10 cellular contexts compared by ENCODE assay signal in the genomic region with DNA sequence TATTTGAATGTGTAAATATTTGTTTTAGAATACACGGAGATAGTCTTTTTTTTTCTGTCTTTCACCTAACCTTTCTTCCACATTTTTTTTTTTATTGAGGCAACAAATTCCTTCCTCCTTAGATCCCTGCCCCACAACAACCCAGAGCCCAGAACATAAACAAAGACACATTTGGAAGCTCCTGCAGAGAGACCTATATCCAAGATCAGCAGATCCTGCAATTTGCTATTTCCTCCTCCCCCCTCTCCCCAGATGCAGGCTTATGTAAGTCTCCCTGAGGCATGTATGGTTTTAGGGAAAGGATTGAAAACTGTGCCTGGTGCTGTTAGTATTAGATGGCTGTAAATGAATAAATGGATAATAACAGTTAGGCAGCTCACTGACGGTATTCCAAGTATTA.
DNase-seq lines count a peak whose midpoint lies in the region; ATAC-seq and TF ChIP-seq lines count a peak whose summit lies in the region.
"Had no signal": no experiment of that assay in that cellular context is flagged by ENCODE, and none has a peak within 500 bp of the region (broad histone marks: within the 10 kb centered on the region; RNA-seq: fewer than 3 reads in every experiment).

No MANE protein-coding gene starts in this region.

- DNase-seq in G401 (ENCODE audit: low spot score): peak; percentile 62
- peak; percentile 54 for DNase-seq in NT2/D1 (ENCODE audit: low read depth, low spot score)
- peak; percentile 98 for DNase-seq in fibroblast of gingiva (ENCODE audit: low read depth)
- no peak for DNase-seq in psoas muscle
- no peak for DNase-seq in NCI-H2107 (lab: John Stamatoyannopoulos, UW)
- DNase-seq in UCSD-AML1 (lab: John Stamatoyannopoulos, UW; ENCODE audit: unreplicated experiment): no peak
- no peak for DNase-seq in germinal center (ENCODE audit: low spot score)
- DNase-seq in GOT3 (lab: John Stamatoyannopoulos, UW): no peak
- DNase-seq: anterior cingulate cortex, T-helper 9 cell had no signal

- H3K9me3 ChIP-seq in NT2/D1 (ENCODE audit: insufficient read depth, low read length) (no peaks in the 10 kb centered on the region), psoas muscle (no peaks in the 10 kb centered on the region)

- in situ Hi-C loops in G401 (cut with HindIII; ENCODE audit: low sequenced_read_pairs): no loop called here

- TF ChIP-seq CTCF in psoas muscle (IDR thresholded peaks at IDR 0.05): no peak

- intact Hi-C loops in psoas muscle (cut with DNase I): loop anchor here in 1 of 2 donors (5.0 to 10.0 kb wide), 2 partner anchors 398 to 610 kb away; partner anchors contain the start of gene CITED2

- H3K4me3 ChIP-seq in NT2/D1 (ENCODE audit: insufficient read length, low read depth): no peak overlapping the region
- no peak overlapping the region for H3K4me3 ChIP-seq in psoas muscle

- no peaks in the 10 kb centered on the region for H3K27me3 ChIP-seq in NT2/D1 (ENCODE audit: insufficient read depth, insufficient read length)
- H3K27me3 ChIP-seq in psoas muscle (ENCODE audit: insufficient read depth in 3 of 3, low read length in 2 of 3): no peaks in the 10 kb centered on the region

- WGBS in psoas muscle, 3 donors: 20 to 35% (median 28%) methylated on average over 2 of the region's 2 CpGs

- no peak overlapping the region for H3K9ac ChIP-seq in NT2/D1 (ENCODE audit: insufficient read length, low read depth)

- no peak for ATAC-seq in psoas muscle

- H3K36me3 ChIP-seq in NT2/D1 (ENCODE audit: insufficient read depth, insufficient read length, low read length) (no peaks in the 10 kb centered on the region), psoas muscle (ENCODE audit: insufficient read depth in 1 of 2, low read depth in 1 of 2) (no peaks in the 10 kb centered on the region)

- H3K4me1 ChIP-seq in NT2/D1 (ENCODE audit: insufficient read depth, insufficient read length) (no peaks in the 10 kb centered on the region), psoas muscle (peaks cover 27% of the 10 kb centered on the region)

- H3K27ac ChIP-seq in psoas muscle: peak overlapping the region; percentile 24

Comparison
In these comparisons a context has a peak if more than half of its experiments do, and no peak if none do; other contexts are left out.
1. DNase-seq: peak in G401 (single experiment), NT2/D1 (single experiment) and fibroblast of gingiva (single experiment); none in psoas muscle (0 of 2), NCI-H2107 (single experiment), UCSD-AML1 (single experiment), germinal center (single experiment) and GOT3 (single experiment).